In the genomic region with DNA sequence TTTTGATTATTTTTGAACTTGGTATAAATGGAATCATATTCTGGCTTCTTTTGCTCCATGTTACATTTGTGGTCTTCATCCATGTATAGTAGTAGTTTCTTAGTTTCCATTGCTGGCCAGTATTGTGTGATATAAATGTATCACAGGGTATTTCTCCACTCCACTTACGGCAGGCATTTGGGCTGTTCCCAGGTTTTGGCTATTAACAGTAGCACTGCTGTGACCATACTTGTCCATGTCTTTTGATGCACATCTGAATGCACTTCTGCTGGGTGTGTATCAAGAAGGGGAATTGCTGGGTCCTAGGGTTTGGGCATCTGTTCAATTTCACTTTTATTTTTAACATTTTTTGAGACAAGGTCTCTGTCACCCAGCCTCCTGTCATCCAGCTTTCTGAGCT, we compare ENCODE assay signal across 24 cellular contexts. TPM values are rescaled to one million over a fixed set of nuclear protein-coding genes. Genes with fewer than 3 reads are reported as not detected.
DNase-seq lines count a peak whose midpoint lies in the region; ATAC-seq and TF ChIP-seq lines count a peak whose summit lies in the region.
"Had no signal": no experiment of that assay in that cellular context is flagged by ENCODE, and none has a peak within 500 bp of the region (broad histone marks: within the 10 kb centered on the region; RNA-seq: fewer than 3 reads in every experiment).

No MANE protein-coding gene starts in this region.

- DNase-seq in heart left ventricle (no peak), Right ventricle myocardium inferior (ENCODE audit: missing footprints) (no peak), right cardiac atrium (no peak), cardiac septum (ENCODE audit: low spot score) (no peak), islet precursor cell (peak; percentile 11), aorta (no peak), SIG-M5 (lab: John Stamatoyannopoulos, UW) (no peak)
- DNase-seq: 8988T; ACHN; AML-193; BE2C; CD4-positive, alpha-beta T cell; CD8-positive, alpha-beta memory T cell; DMS 273 treated with DMSO at 0.1 percent for 48 hours; DMS79; EL; GDM1; GOT3; HFFc6 had no signal

- H3K4me1 ChIP-seq in heart left ventricle (no peaks in the 10 kb centered on the region), right cardiac atrium (ENCODE audit: control insufficient read depth, insufficient read depth, low read length) (peaks cover 2% of the 10 kb centered on the region), aorta (ENCODE audit: control insufficient read depth in 1 of 2, insufficient read depth in 2 of 2, low read length in 2 of 2) (peaks cover 2 to 7% of the 10 kb centered on the region in 2 donors)
- H3K4me1 ChIP-seq: A549, BE2C, HAP-1 had no signal

- H3K27ac ChIP-seq in heart left ventricle (no peak overlapping the region), right cardiac atrium (ENCODE audit: low read length) (no peak overlapping the region), aorta (ENCODE audit: low read depth in 1 of 2, low read length in 2 of 2) (no peak overlapping the region)
- H3K27ac ChIP-seq: A549; BLaER1 treated with 17β-estradiol and CSF1 and Interleukin-3, amounts not matched to agents 10 nM and 100 nM had no signal

- ATAC-seq in heart left ventricle (peak in 3 of 4 donors; percentile 26 to 64 (median 37)), Right ventricle myocardium inferior (no peak), right cardiac atrium (peak; percentile 13 to 60), aorta (ENCODE audit: low FRiP score) (peak; percentile 35), GM18505 (IDR thresholded peaks at IDR 0.05; ENCODE audit: unreplicated experiment) (no peak)
- ATAC-seq: A549, GM12878 had no signal

- H3K36me3 ChIP-seq in heart left ventricle = no peaks in the 10 kb centered on the region
- peaks cover 0 to 2% of the 10 kb centered on the region in 2 donors for H3K36me3 ChIP-seq in aorta (ENCODE audit: control insufficient read depth in 1 of 2, insufficient read depth in 2 of 2, low read length in 1 of 2)
- H3K36me3 ChIP-seq: BE2C; BLaER1 treated with 17β-estradiol and CSF1 and Interleukin-3, amounts not matched to agents 10 nM and 100 nM; HAP-1 had no signal

- H3K9me3 ChIP-seq in heart left ventricle = peaks cover 0 to 21% (median 0%) of the 10 kb centered on the region in 12 donors
- no peaks in the 10 kb centered on the region for H3K9me3 ChIP-seq in right cardiac atrium (ENCODE audit: control insufficient read depth, low read length)
- no peaks in the 10 kb centered on the region for H3K9me3 ChIP-seq in aorta (ENCODE audit: control insufficient read depth, low read length)
- H3K9me3 ChIP-seq: BE2C, HAP-1 had no signal

- H3K27me3 ChIP-seq in heart left ventricle = no peaks in the 10 kb centered on the region
- no peaks in the 10 kb centered on the region for H3K27me3 ChIP-seq in right cardiac atrium (ENCODE audit: control insufficient read depth, insufficient read depth)
- H3K27me3 ChIP-seq in aorta (ENCODE audit: control insufficient read depth in 1 of 2, insufficient read depth in 2 of 2, low read length in 1 of 2) = no peaks in the 10 kb centered on the region
- H3K27me3 ChIP-seq: BE2C; BLaER1 treated with 17β-estradiol and CSF1 and Interleukin-3, amounts not matched to agents 10 nM and 100 nM had no signal

- intact Hi-C loops in heart left ventricle (cut with DNase I) (loop anchor here in 1 of 10 donors (5.0 kb wide), 1 partner anchor 67 kb away; no protein-coding TSS in a partner anchor), Right ventricle myocardium inferior (cut with DNase I) (no loop called here), right cardiac atrium (cut with DNase I) (no loop called here), cardiac septum (cut with DNase I) (no loop called here), aorta (cut with DNase I) (no loop called here)

- H3K4me3 ChIP-seq in heart left ventricle (no peak overlapping the region), right cardiac atrium (ENCODE audit: low read length) (no peak overlapping the region), aorta (ENCODE audit: low read length in 2 of 2) (no peak overlapping the region)
- H3K4me3 ChIP-seq: A549; BLaER1 treated with 17β-estradiol and CSF1 and Interleukin-3, amounts not matched to agents 10 nM and 100 nM; GM12878; HAP-1 had no signal

- no peak for TF ChIP-seq CTCF in heart left ventricle (IDR thresholded peaks at IDR 0.05)

- 59 to 78% (median 69%) methylated on average over 1 of the region's 1 CpG for WGBS in heart left ventricle, 4 donors
- 73% methylated on average over 1 of the region's 1 CpG for WGBS in right cardiac atrium
- WGBS in aorta, 2 donors = 33 to 53% methylated on average over 1 of the region's 1 CpG

- TF ChIP-seq POLR2A in heart left ventricle (IDR thresholded peaks at IDR 0.05) (no peak), GM18505 (IDR thresholded peaks at IDR 0.05; ENCODE audit: borderline replicate concordance, extremely low read depth, insufficient read depth, insufficient read length) (no peak)

RNA-seq across cellular contexts. Expression of a gene that starts 13.9 kb away (rescaled TPM):
- total RNA-seq in heart left ventricle (10 to 100 TPM in 7 of 9 donors, 1 to 10 TPM in 2; 9.3 to 25.8 (median 19.2) TPM), Right ventricle myocardium inferior (24.5 TPM), right cardiac atrium (100 to 1,000 TPM; 140 to 265 (median 184) TPM), cardiac septum (11.5 TPM), aorta (10 to 100 TPM; 56.5 to 90.4 TPM)
- polyA plus RNA-seq in heart left ventricle (10 to 100 TPM in 1 of 2 donors, 1 to 10 TPM in 1; 9.6 to 16.6 TPM), right cardiac atrium (90.5 TPM), aorta (10 to 100 TPM in 1 of 2 donors, 1 to 10 TPM in 1; 6.6 to 17.7 TPM)
- total RNA-seq: HFFc6 had no signal
- polyA plus RNA-seq: CD8-positive, alpha-beta memory T cell had no signal

Comparison
In these comparisons a context has a peak if more than half of its experiments do, and no peak if none do; other contexts are left out.
1. ATAC-seq: peak in heart left ventricle (3 of 4), right cardiac atrium (2 of 2) and aorta (single experiment); none in Right ventricle myocardium inferior (single experiment) and GM18505 (single experiment).